Comparison of ENCODE assay signal across 11 cellular contexts in genomic region chr12:119180380-119181040, GRCh38. TPM values are rescaled to one million over a fixed set of nuclear protein-coding genes. Genes with fewer than 3 reads are reported as not detected.
A peak's percentile ranks its signal among the peaks of the same experiment; 100 is the strongest.
DNase-seq lines count a peak whose midpoint lies in the region; ATAC-seq and TF ChIP-seq lines count a peak whose summit lies in the region.
"Had no signal": no experiment of that assay in that cellular context is flagged by ENCODE, and none has a peak within 500 bp of the region (broad histone marks: within the 10 kb centered on the region; RNA-seq: fewer than 3 reads in every experiment).

No MANE protein-coding gene starts in this region.

- 26% methylated on average over 6 of the region's 7 CpGs for WGBS in right lobe of liver (ENCODE audit: insufficient coverage, low coverage, low lambda C conversion rate, missing lambda C conversion rate)

- peak overlapping the region; percentile 57 for H3K27ac ChIP-seq in colonic mucosa
- peak overlapping the region in 2 of 3 donors; percentile 22 to 63 for H3K27ac ChIP-seq in right lobe of liver
- peak overlapping the region; percentile 53 for H3K27ac ChIP-seq in temporal lobe (ENCODE audit: low read depth, low read length)

- H3K36me3 ChIP-seq in colonic mucosa (no peaks in the 10 kb centered on the region), right lobe of liver (no peaks in the 10 kb centered on the region)

- TF ChIP-seq POLR2A in right lobe of liver (IDR thresholded peaks at IDR 0.05): no peak

- H3K9me3 ChIP-seq in colonic mucosa (no peaks in the 10 kb centered on the region), right lobe of liver (no peaks in the 10 kb centered on the region)

- H3K4me3 ChIP-seq in colonic mucosa: peak overlapping the region; percentile 28
- H3K4me3 ChIP-seq in right lobe of liver: peak overlapping the region in 2 of 3 donors; percentile 35 to 36

- no peaks in the 10 kb centered on the region for H3K27me3 ChIP-seq in colonic mucosa
- peaks cover 0 to 4% of the 10 kb centered on the region in 2 donors for H3K27me3 ChIP-seq in right lobe of liver

- DNase-seq in HK-2 (ENCODE audit: unreplicated experiment): peak; percentile 48
- DNase-seq in colonic mucosa: peak; percentile 37
- no peak for DNase-seq in right lobe of liver
- no peak for DNase-seq in activated CD4-positive, alpha-beta T cell treated with anti-CD3 and anti-CD28 coated beads, Interleukin-2, amount 50 U/mL, for 1 hour
- no peak for DNase-seq in NCI-H2107 (lab: John Stamatoyannopoulos, UW)
- no peak for DNase-seq in stimulated activated CD4-positive, alpha-beta T cell treated with anti-CD3 and anti-CD28 coated beads, Interleukin-4, amount 100 ng/mL, for 1 hour
- DNase-seq in SW480 (ENCODE audit: low spot score): no peak
- DNase-seq: activated effector memory CD4-positive, alpha-beta T cell treated with Interleukin-2 at 50 U/mL for 16 hours; natural killer cell; NK-92 treated with Interleukin-12 subunit alpha and Interleukin-12 subunit beta, amount 100 ng/mL, for 24 hours had no signal

- ATAC-seq in right lobe of liver: peak in 3 of 4 donors; percentile 20 to 36 (median 23)
- ATAC-seq: natural killer cell had no signal

- intact Hi-C loops in colonic mucosa (cut with DNase I): no loop called here
- intact Hi-C loops in right lobe of liver (cut with DNase I): no loop called here

- no peaks in the 10 kb centered on the region for H3K4me1 ChIP-seq in colonic mucosa
- no peaks in the 10 kb centered on the region for H3K4me1 ChIP-seq in right lobe of liver

- TF ChIP-seq CTCF in colonic mucosa (IDR thresholded peaks at IDR 0.05) (no peak), right lobe of liver (IDR thresholded peaks at IDR 0.05) (no peak)

- peak overlapping the region; percentile 48 to 68 for H3K9ac ChIP-seq in colonic mucosa (ENCODE audit: low read depth in 2 of 2, low read length in 2 of 2)

RNA-seq across cellular contexts. Expression of gene HSPB8, which starts 1.8 kb away (rescaled TPM):
- total RNA-seq in colonic mucosa (10 to 100 TPM in 1 of 2 donors, 1 to 10 TPM in 1; 1.4 to 30.8 TPM), right lobe of liver (10 to 100 TPM in 2 of 6 experiments, 1 to 10 TPM in 3, under 1 TPM in 1; 0.68 to 15.9 (median 2.5) TPM), temporal lobe (1.2 TPM)
- total RNA-seq: natural killer cell had no signal

Comparison
In these comparisons a context has a peak if more than half of its experiments do, and no peak if none do; other contexts are left out.
1. DNase-seq: peak in HK-2 (single experiment) and colonic mucosa (single experiment); none in right lobe of liver (0 of 3), activated CD4-positive, alpha-beta T cell treated with anti-CD3 and anti-CD28 coated beads, Interleukin-2, amount 50 U/mL, for 1 hour (single experiment), NCI-H2107 (single experiment), stimulated activated CD4-positive, alpha-beta T cell treated with anti-CD3 and anti-CD28 coated beads, Interleukin-4, amount 100 ng/mL, for 1 hour (single experiment) and SW480 (single experiment).
2. Peak in every context shown above with its lines, with median percentiles within 50 percentile points of each other: H3K27ac ChIP-seq.